8 cellular contexts compared by ENCODE assay signal in genomic region chr22:45318558-45319318, GRCh38. TPM values are rescaled to one million over a fixed set of nuclear protein-coding genes. Genes with fewer than 3 reads are reported as not detected.
DNase-seq lines count a peak whose midpoint lies in the region; ATAC-seq and TF ChIP-seq lines count a peak whose summit lies in the region.

No MANE protein-coding gene starts in this region.

- POLR2A ChIA-PET in activated CD4-positive, alpha-beta memory T cell treated with anti-CD3 and anti-CD28 coated beads for 36 hours (lab: Charles Lee): interaction anchor here (0.7 to 1.6 kb wide), 3 partner anchors 9 to 38 kb away, joined by 3 read pairs; partner anchors contain the start of gene FAM118A

- H3K4me3 ChIP-seq in fibroblast of lung (replicated peaks in 1 of 4; ENCODE audit: control extremely low read depth in 1 of 4, insufficient read depth in 1 of 4, low read depth in 3 of 4, low read length in 4 of 4) (peak overlapping the region in 2 of 4 experiments; percentile 18 to 31), spleen (peak overlapping the region in 5 of 8 donors; percentile 7 to 55 (median 11))

- H3K36me3 ChIP-seq in fibroblast of lung (ENCODE audit: control insufficient read depth, insufficient read depth, low read length): peaks cover 6% of the 10 kb centered on the region
- peaks cover 0 to 24% (median 14%) of the 10 kb centered on the region in 6 donors for H3K36me3 ChIP-seq in spleen

- H2AFZ ChIP-seq in fibroblast of lung (ENCODE audit: low read length): no peak overlapping the region

- TF ChIP-seq POLR2A in spleen (IDR thresholded peaks at IDR 0.05): no peak

- H3K9me3 Mint-ChIP-seq in activated CD4-positive, alpha-beta memory T cell treated with anti-CD3 and anti-CD28 coated beads for 36 hours: no peaks in the 10 kb centered on the region

- no peaks in the 10 kb centered on the region for H3K27me3 ChIP-seq in fibroblast of lung (ENCODE audit: control insufficient read depth, insufficient read depth, low read length)
- H3K27me3 ChIP-seq in spleen (replicated peaks in 1 of 7): no peaks in the 10 kb centered on the region

- peaks cover 7% of the 10 kb centered on the region for H3K79me2 ChIP-seq in fibroblast of lung (ENCODE audit: control insufficient read depth, insufficient read depth, low read length)

- H3K4me3 Mint-ChIP-seq in activated CD4-positive, alpha-beta memory T cell treated with anti-CD3 and anti-CD28 coated beads for 36 hours: peak overlapping the region; percentile 75

- H3K27me3 Mint-ChIP-seq in activated CD4-positive, alpha-beta memory T cell treated with anti-CD3 and anti-CD28 coated beads for 36 hours: no peaks in the 10 kb centered on the region

- H3K4me1 Mint-ChIP-seq in activated CD4-positive, alpha-beta memory T cell treated with anti-CD3 and anti-CD28 coated beads for 36 hours (ENCODE audit: low read depth): peaks cover 66% of the 10 kb centered on the region

- WGBS in spleen, 5 donors: 42 to 52% (median 46%) methylated on average over 12 of the region's 12 CpGs

- H4K20me1 ChIP-seq in fibroblast of lung (ENCODE audit: control insufficient read depth, extremely low read depth, insufficient read depth, low read length): no peaks in the 10 kb centered on the region

- no peaks in the 10 kb centered on the region for H3K9me3 ChIP-seq in fibroblast of lung (ENCODE audit: control insufficient read depth, insufficient read depth, low read depth, low read length)
- no peaks in the 10 kb centered on the region for H3K9me3 ChIP-seq in spleen

- intact Hi-C loops in activated CD4-positive, alpha-beta memory T cell treated with anti-CD3 and anti-CD28 coated beads for 36 hours (cut with micrococcal nuclease): loop anchor here (1.0 to 5.0 kb wide), 5 partner anchors 9 to 156 kb away; partner anchors contain the start of genes FAM118A and NUP50
- intact Hi-C loops in spleen (cut with DNase I; ENCODE audit: low total_unique reads): no loop called here

- H3K4me2 ChIP-seq in fibroblast of lung (ENCODE audit: extremely low read depth, insufficient read depth, low read length): peak overlapping the region; percentile 81

- peak overlapping the region; percentile 95 for H3K27ac Mint-ChIP-seq in activated CD4-positive, alpha-beta memory T cell treated with anti-CD3 and anti-CD28 coated beads for 36 hours

- H3K9ac ChIP-seq in fibroblast of lung (ENCODE audit: insufficient read depth, low read length): peak overlapping the region; percentile 57

- peak; percentile 69 for DNase-seq in activated CD4-positive, alpha-beta memory T cell treated with anti-CD3 and anti-CD28 coated beads for 36 hours
- DNase-seq in fibroblast of lung (ENCODE audit: low read depth in 2 of 2) (peak; percentile 69 to 76), spleen (no peak), D341Med (ENCODE audit: low spot score) (no peak), islet precursor cell (no peak)

- ATAC-seq in GM18498 (IDR thresholded peaks at IDR 0.05; ENCODE audit: unreplicated experiment): peak; percentile 47
- peak; percentile 34 for ATAC-seq in HG03354 (IDR thresholded peaks at IDR 0.05; ENCODE audit: poor library complexity, severe bottlenecking, unreplicated experiment)
- no peak for ATAC-seq in HG03571 (IDR thresholded peaks at IDR 0.05; ENCODE audit: unreplicated experiment)

- TF ChIP-seq CTCF in fibroblast of lung (conservative IDR thresholded peaks at IDR 0.05 in 1 of 2, IDR thresholded peaks at IDR 0.05 in 1 of 2; ENCODE audit: low read depth in 1 of 2, low read length in 2 of 2): no peak
- TF ChIP-seq CTCF in spleen (IDR thresholded peaks at IDR 0.05 in 8 of 11, conservative IDR thresholded peaks at IDR 0.05 in 3 of 11): no peak

- H3K4me1 ChIP-seq in fibroblast of lung (ENCODE audit: control insufficient read depth, extremely low read depth, insufficient read depth, low read length): peaks cover 21% of the 10 kb centered on the region
- peaks cover 9 to 82% (median 45%) of the 10 kb centered on the region in 6 donors for H3K4me1 ChIP-seq in spleen

- CTCF ChIA-PET in activated CD4-positive, alpha-beta memory T cell treated with anti-CD3 and anti-CD28 coated beads for 36 hours (lab: Charles Lee): no interaction called here

- H3K27ac ChIP-seq in fibroblast of lung (ENCODE audit: insufficient read depth, low read length) (peak overlapping the region; percentile 88), spleen (peak overlapping the region; percentile 76 to 92 (median 84))

- peaks cover 10% of the 10 kb centered on the region for H3K36me3 Mint-ChIP-seq in activated CD4-positive, alpha-beta memory T cell treated with anti-CD3 and anti-CD28 coated beads for 36 hours

RNA-seq across cellular contexts. Expression of gene FAM118A, which starts 9.0 kb away (rescaled TPM):
- 10 to 100 TPM; 55.0 to 56.5 TPM for total RNA-seq in activated CD4-positive, alpha-beta memory T cell treated with anti-CD3 and anti-CD28 coated beads for 36 hours
- total RNA-seq in fibroblast of lung: 16.5 and 23.4 TPM in 2 replicates
- polyA plus RNA-seq in fibroblast of lung: 18.0 and 27.0 TPM in 2 replicates
- 12.6 and 15.4 TPM in 2 replicates for polyA plus RNA-seq in fibroblast of lung (2012)
- 5.0 and 13.8 TPM in 2 replicates for polyA minus RNA-seq in fibroblast of lung (ENCODE audit: low replicate concordance)
- total RNA-seq in spleen: 100 to 1,000 TPM in 2 of 7 donors, 10 to 100 TPM in 5; 42.2 to 127 (median 64.6) TPM
- polyA plus RNA-seq in spleen: 100 to 1,000 TPM in 1 of 3 donors, 10 to 100 TPM in 2; 13.0 to 205 (median 22.7) TPM

RNA-seq across cellular contexts. Expression of gene UPK3A, which starts 34.0 kb away (rescaled TPM):
- not detected for total RNA-seq in activated CD4-positive, alpha-beta memory T cell treated with anti-CD3 and anti-CD28 coated beads for 36 hours
- not detected in 2 replicates for total RNA-seq in fibroblast of lung
- not detected in 2 replicates for polyA plus RNA-seq in fibroblast of lung
- polyA plus RNA-seq in fibroblast of lung (2012): not detected in 2 replicates
- not detected in 2 replicates for polyA minus RNA-seq in fibroblast of lung (ENCODE audit: low replicate concordance)
- total RNA-seq in spleen: 1 to 10 TPM in 1 of 7 donors, under 1 TPM in 1, not detected in 5; 0.79 to 1.4 TPM
- polyA plus RNA-seq in spleen: 1 to 10 TPM in 2 of 3 donors, under 1 TPM in 1; 0.35 to 2.7 (median 2.4) TPM

Comparison
In these comparisons a context has a peak if more than half of its experiments do, and no peak if none do; other contexts are left out.
1. DNase-seq: peak in activated CD4-positive, alpha-beta memory T cell treated with anti-CD3 and anti-CD28 coated beads for 36 hours (single experiment) and fibroblast of lung (2 of 2); none in spleen (single experiment), D341Med (single experiment) and islet precursor cell (single experiment).